Comparison of ENCODE assay signal across 8 cellular contexts in genomic region chr15:65303687-65304392, GRCh38. TPM values are rescaled to one million over a fixed set of nuclear protein-coding genes. Genes with fewer than 3 reads are reported as not detected.
DNase-seq lines count a peak whose midpoint lies in the region; ATAC-seq and TF ChIP-seq lines count a peak whose summit lies in the region.

No MANE protein-coding gene starts in this region.

- H3K9ac ChIP-seq in BLaER1 treated with 17β-estradiol and CSF1 and Interleukin-3, amounts not matched to agents 10 nM and 100 nM: peak overlapping the region; percentile 77 to 91 (median 83)

- DNase-seq in NCI-H1048 (lab: John Stamatoyannopoulos, UW) (peak; percentile 14), dedifferentiated amniotic fluid mesenchymal stem cell (ENCODE audit: extremely low spot score) (peak; percentile 45), lower lobe of right lung (no peak), OCI-M2 (lab: John Stamatoyannopoulos, UW; ENCODE audit: unreplicated experiment) (no peak)
- DNase-seq in stimulated activated CD4-positive, alpha-beta T cell treated with anti-CD3 and anti-CD28 coated beads, Interleukin-4, amount 100 ng/mL, for 48 hours (ENCODE audit: low read depth in 2 of 2): peak; percentile 50 to 69

- TF ChIP-seq CTCF in VCaP (conservative IDR thresholded peaks at IDR 0.05) (no peak), lower lobe of right lung (IDR thresholded peaks at IDR 0.05) (no peak)

- intact Hi-C loops in lower lobe of right lung (cut with DNase I): no loop called here

- H3K27ac ChIP-seq in BLaER1 treated with 17β-estradiol and CSF1 and Interleukin-3, amounts not matched to agents 10 nM and 100 nM: peak overlapping the region; percentile 88 to 98 (median 93)
- H3K27ac ChIP-seq in VCaP (peak overlapping the region; percentile 98), lower lobe of right lung (peak overlapping the region; percentile 97)

- H3K27me3 ChIP-seq in BLaER1 treated with 17β-estradiol and CSF1 and Interleukin-3, amounts not matched to agents 10 nM and 100 nM: no peaks in the 10 kb centered on the region
- no peaks in the 10 kb centered on the region for H3K27me3 ChIP-seq in lower lobe of right lung (ENCODE audit: low read depth)

- H3K36me3 ChIP-seq in BLaER1 treated with 17β-estradiol and CSF1 and Interleukin-3, amounts not matched to agents 10 nM and 100 nM: no peaks in the 10 kb centered on the region
- no peaks in the 10 kb centered on the region for H3K36me3 ChIP-seq in lower lobe of right lung

- ATAC-seq in GM21528 (IDR thresholded peaks at IDR 0.05; ENCODE audit: low FRiP score, unreplicated experiment) (peak; percentile 13), lower lobe of right lung (peak; percentile 65 to 78)

- peaks cover 0 to 12% (median 0%) of the 10 kb centered on the region in 11 experiments; a peak in 2 of 22 replicates for H4K20me1 ChIP-seq in BLaER1 treated with 17β-estradiol and CSF1 and Interleukin-3, amounts not matched to agents 10 nM and 100 nM

- H3K4me2 ChIP-seq in BLaER1 treated with 17β-estradiol and CSF1 and Interleukin-3, amounts not matched to agents 10 nM and 100 nM: peak overlapping the region; percentile 74 to 97 (median 91)

- H3K9me3 ChIP-seq in BLaER1 treated with 17β-estradiol and CSF1 and Interleukin-3, amounts not matched to agents 10 nM and 100 nM (replicated peaks in 1 of 11): peaks cover 0 to 8% (median 6%) of the 10 kb centered on the region in 11 experiments; a peak in 11 of 22 replicates
- no peaks in the 10 kb centered on the region for H3K9me3 ChIP-seq in lower lobe of right lung

- peaks cover 24 to 53% (median 38%) of the 10 kb centered on the region in 10 experiments for H3K4me1 ChIP-seq in BLaER1 treated with 17β-estradiol and CSF1 and Interleukin-3, amounts not matched to agents 10 nM and 100 nM
- peaks cover 14% of the 10 kb centered on the region for H3K4me1 ChIP-seq in lower lobe of right lung

- H3K4me3 ChIP-seq in BLaER1 treated with 17β-estradiol and CSF1 and Interleukin-3, amounts not matched to agents 10 nM and 100 nM: peak overlapping the region; percentile 50 to 70 (median 60)
- peak overlapping the region; percentile 63 for H3K4me3 ChIP-seq in lower lobe of right lung

RNA-seq across cellular contexts. Expression of gene RNU5B-1, which starts 0.6 kb away (rescaled TPM):
- total RNA-seq in lower lobe of right lung: 47.6 TPM

RNA-seq across cellular contexts. Expression of gene RNU5A-1, which starts 8.0 kb away (rescaled TPM):
- total RNA-seq in lower lobe of right lung: not detected

RNA-seq across cellular contexts. Expression of gene PARP16, which starts 17.2 kb away (rescaled TPM):
- 8.8 TPM for total RNA-seq in lower lobe of right lung

Comparison
In these comparisons a context has a peak if more than half of its experiments do, and no peak if none do; other contexts are left out.
1. DNase-seq: peak in NCI-H1048 (single experiment), dedifferentiated amniotic fluid mesenchymal stem cell (single experiment) and stimulated activated CD4-positive, alpha-beta T cell treated with anti-CD3 and anti-CD28 coated beads, Interleukin-4, amount 100 ng/mL, for 48 hours (2 of 2); none in lower lobe of right lung (single experiment) and OCI-M2 (single experiment).
2. Peak in every context shown above with its lines, with median percentiles within 50 percentile points of each other: H3K27ac ChIP-seq.